In the genomic region with DNA sequence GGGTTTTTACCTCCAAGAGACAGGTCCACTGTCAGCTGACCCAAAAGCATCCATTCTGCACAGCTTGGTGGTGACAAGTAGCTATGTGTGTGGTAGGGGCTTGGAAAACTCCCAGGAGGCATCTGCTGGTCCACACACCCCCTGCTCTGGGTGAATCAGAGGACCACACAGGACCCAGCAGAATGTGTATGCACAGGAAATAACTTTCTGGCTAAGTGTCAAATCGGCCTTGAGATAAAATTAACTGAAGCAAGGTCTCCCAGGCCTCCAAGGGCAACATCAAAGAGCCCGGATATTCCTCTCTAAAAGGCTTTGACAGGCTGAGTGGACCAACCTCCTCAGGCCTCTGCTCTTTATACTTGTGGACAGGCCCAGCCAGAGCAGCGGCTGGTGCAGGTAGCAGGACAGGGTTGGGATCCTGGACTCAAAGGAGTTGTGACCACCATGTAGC, we compare ENCODE assay signal across 15 cellular contexts.
DNase-seq lines count a peak whose midpoint lies in the region; ATAC-seq, FAIRE-seq and TF ChIP-seq lines count a peak whose summit lies in the region.
"Had no signal": no experiment of that assay in that cellular context is flagged by ENCODE, and none has a peak within 500 bp of the region (broad histone marks: within the 10 kb centered on the region; RNA-seq: fewer than 3 reads in every experiment).

No MANE protein-coding gene starts in this region.

- no peak for TF ChIP-seq POLR2A in A549 (IDR thresholded peaks at IDR 0.05; ENCODE audit: low read length)

- CTCF ChIA-PET in A549 (lab: Yijun Ruan, JAX), result interaction anchor here (0.8 to 2.0 kb wide), 4 partner anchors 8 to 449 kb away, joined by 3 to 6 read pairs (median 4); no protein-coding TSS in a partner anchor
- CTCF ChIA-PET in GM10248 (lab: Yijun Ruan, JAX), result no interaction called here

- TF ChIP-seq CTCF in A549 (IDR thresholded peaks at IDR 0.05) (no peak), GM10248 (IDR thresholded peaks at IDR 0.05; ENCODE audit: control extremely low read depth, extremely low read depth, low read depth, missing control alignments) (no peak)

- peak overlapping the region; percentile 48 for H3K4me2 ChIP-seq in A549

- peak in 1 of 2 experiments; percentile 31 for DNase-seq in A549 (ENCODE audit: low read depth in 1 of 2, low spot score in 1 of 2)
- DNase-seq in H4 (ENCODE audit: low spot score), result peak; percentile 45
- DNase-seq in T1000 (lab: John Stamatoyannopoulos, UW), result peak; percentile 26
- DNase-seq in glomerular visceral epithelial cell (ENCODE audit: extremely low spot score), result peak; percentile 94
- no peak for DNase-seq in GM10248 (ENCODE audit: extremely low spot score)
- no peak for DNase-seq in NCI-H1436 (lab: John Stamatoyannopoulos, UW)
- DNase-seq in GF-D8 (lab: John Stamatoyannopoulos, UW), result no peak
- DNase-seq: activated CD8-positive, alpha-beta memory T cell treated with anti-CD3 and anti-CD28 coated beads, Interleukin-2, amount 50 U/mL, for 48 hours; mucosa of descending colon; stimulated activated CD4-positive, alpha-beta T cell treated with anti-CD3 and anti-CD28 coated beads, Interleukin-15, amount 100 ng/mL, for 24 hours had no signal

- peak overlapping the region; percentile 80 to 97 for H3K27ac ChIP-seq in A549
- H3K27ac ChIP-seq: coronary artery, HL-60, pancreas, thoracic aorta had no signal

- FAIRE-seq in A549 (lab: Jason Lieb, UNC), result no peak
- FAIRE-seq: pancreas had no signal

- peak in 1 of 2 experiments; percentile 33; a peak in 2 of 5 replicates for TF ChIP-seq RAD21 in A549 (conservative IDR thresholded peaks at IDR 0.05 in 1 of 2, IDR thresholded peaks at IDR 0.05 in 1 of 2)

- H3K9me3 ChIP-seq in A549, result no peaks in the 10 kb centered on the region; the same call in 2 of the 3 replicates
- H3K9me3 ChIP-seq: mucosa of descending colon, pancreas, thoracic aorta had no signal

- ATAC-seq in A549 (peak; percentile 13 to 33; a peak in 2 of 6 replicates), HG03045 (IDR thresholded peaks at IDR 0.05; ENCODE audit: unreplicated experiment) (no peak)
- ATAC-seq: mucosa of descending colon had no signal

- POLR2A ChIA-PET in A549 (lab: Yijun Ruan, JAX), result no interaction called here
- POLR2A ChIA-PET in GM10248 (lab: Yijun Ruan, JAX), result no interaction called here

- no peak overlapping the region for H3K4me3 ChIP-seq in A549
- H3K4me3 ChIP-seq: coronary artery, mucosa of descending colon, pancreas, thoracic aorta had no signal

- peaks cover 42% of the 10 kb centered on the region for H3K4me1 ChIP-seq in A549
- H3K4me1 ChIP-seq: pancreas had no signal

- TF ChIP-seq EP300 in A549 (IDR thresholded peaks at IDR 0.05), result peak; percentile 40 to 44; a peak in 2 of 5 replicates

- 43% methylated on average over 2 of the region's 3 CpGs for WGBS in A549 (ENCODE audit: missing lambda C conversion rate)

TF ChIP-seq in A549, 52 proteins besides CTCF, POLR2A, EP300 and RAD21:
- TF ChIP-seq JUN (IDR thresholded peaks at IDR 0.05) (peak in 1 of 2 experiments; percentile 31; a peak in 1 of 5 replicates), BCL3 (IDR thresholded peaks at IDR 0.05) (peak; percentile 29; the same call in 1 of the 3 replicates), FOSL2 (IDR thresholded peaks at IDR 0.05) (peak; percentile 44; the same call in 1 of the 2 replicates), FOSL2 (CRISPR knock-in tag; IDR thresholded peaks at IDR 0.05) (no peak), JUNB (IDR thresholded peaks at IDR 0.05) (peak; percentile 73), SREBF2 (IDR thresholded peaks at IDR 0.05) (no peak), POLR2AphosphoS2 (conservative IDR thresholded peaks at IDR 0.05; ENCODE audit: low read length) (no peak)

Comparison
In these comparisons a context has a peak if more than half of its experiments do, and no peak if none do; other contexts are left out.
1. DNase-seq: peak in H4 (single experiment), T1000 (single experiment) and glomerular visceral epithelial cell (single experiment); none in GM10248 (single experiment), NCI-H1436 (single experiment) and GF-D8 (single experiment).